In genomic region chr18:40877096-40877495, GRCh38 we compare ENCODE assay signal across 1 cellular context.
TF ChIP-seq lines count a peak whose summit lies in the region.

No MANE protein-coding gene starts in this region.

TF ChIP-seq in IMR-90, 13 proteins besides CTCF, POLR2A, EP300 and RAD21 (continued from another document):
- TF ChIP-seq ELK1 (IDR thresholded peaks at IDR 0.05; ENCODE audit: borderline replicate concordance, low read depth, low read length) (no peak), RFX5 (IDR thresholded peaks at IDR 0.05; ENCODE audit: low read depth, low read length) (no peak), CHD1 (IDR thresholded peaks at IDR 0.05; ENCODE audit: low read depth, low read length) (no peak), BHLHE40 (IDR thresholded peaks at IDR 0.05; ENCODE audit: low read depth, low read length) (no peak), MAFK (IDR thresholded peaks at IDR 0.05; ENCODE audit: low read depth, low read length) (peak; percentile 29), FOS (IDR thresholded peaks at IDR 0.05; ENCODE audit: low read depth, low read length) (peak; percentile 67; the same call in 1 of the 2 replicates)
- TF ChIP-seq, protein P1, sequence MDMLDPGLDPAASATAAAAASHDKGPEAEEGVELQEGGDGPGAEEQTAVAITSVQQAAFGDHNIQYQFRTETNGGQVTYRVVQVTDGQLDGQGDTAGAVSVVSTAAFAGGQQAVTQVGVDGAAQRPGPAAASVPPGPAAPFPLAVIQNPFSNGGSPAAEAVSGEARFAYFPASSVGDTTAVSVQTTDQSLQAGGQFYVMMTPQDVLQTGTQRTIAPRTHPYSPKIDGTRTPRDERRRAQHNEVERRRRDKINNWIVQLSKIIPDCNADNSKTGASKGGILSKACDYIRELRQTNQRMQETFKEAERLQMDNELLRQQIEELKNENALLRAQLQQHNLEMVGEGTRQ (IDR thresholded peaks at IDR 0.05; ENCODE audit: low read depth, low read length): no peak
